ENCODE assay signal across 24 cellular contexts in the genomic region with DNA sequence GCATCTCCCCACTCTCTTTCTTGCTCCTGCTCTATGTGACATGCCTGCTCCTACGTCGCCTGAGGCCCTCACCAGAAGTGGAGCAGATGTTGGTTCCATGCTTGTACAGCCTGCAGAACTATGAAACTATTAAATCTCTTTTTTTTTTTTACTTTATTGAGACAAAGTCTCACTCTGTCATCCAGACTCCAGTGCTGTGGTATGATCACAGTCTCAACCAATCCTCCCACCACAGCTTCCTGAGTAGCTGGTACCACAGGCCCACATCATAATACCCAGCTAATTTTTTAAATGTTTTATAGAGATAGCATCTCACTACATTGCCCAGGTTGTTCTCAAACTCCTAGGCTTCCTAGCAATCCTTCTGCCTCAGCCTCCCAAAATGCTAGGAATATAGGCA.
"Had no signal": no experiment of that assay in that cellular context is flagged by ENCODE, and none has a peak within 500 bp of the region (broad histone marks: within the 10 kb centered on the region; RNA-seq: fewer than 3 reads in every experiment).

No MANE protein-coding gene starts in this region.

- H3K9me3 ChIP-seq: left ventricle myocardium inferior, ovary, prostate gland, suprapubic skin, thoracic aorta, tibial artery, upper lobe of right lung had no signal

- H3K27ac Mint-ChIP-seq: mesothelial cell of epicardium; naive B cell; nephron; stimulated activated naive CD8-positive, alpha-beta T cell treated with anti-CD3 and anti-CD28 coated beads, Interleukin-15, Interleukin-2, amounts not matched to agents 100 ng/mL and 50 ng/mL, for 24 hours had no signal

- H3K4me3 ChIP-seq: left ventricle myocardium inferior, lung, ovary, prostate gland, skin epidermis, suprapubic skin, thoracic aorta, tibial artery, upper lobe of right lung had no signal

- H3K36me3 ChIP-seq: left ventricle myocardium inferior, ovary, prostate gland, suprapubic skin, thoracic aorta, tibial artery, upper lobe of right lung had no signal

- H3K4me3 Mint-ChIP-seq: mesothelial cell of epicardium; naive B cell; nephron; stimulated activated naive CD8-positive, alpha-beta T cell treated with anti-CD3 and anti-CD28 coated beads, Interleukin-15, Interleukin-2, amounts not matched to agents 100 ng/mL and 50 ng/mL, for 24 hours had no signal

- H3K27ac ChIP-seq: left ventricle myocardium inferior, ovary, prostate gland, skin epidermis, suprapubic skin, thoracic aorta, tibial artery, upper lobe of right lung had no signal

- ATAC-seq: right cardiac atrium, sciatic nerve, upper lobe of right lung had no signal

- H3K36me3 Mint-ChIP-seq: mesothelial cell of epicardium, naive B cell had no signal

- DNase-seq: hypothalamus; islet precursor cell; left ventricle myocardium inferior; mesendoderm; naive B cell; ovary; retina; right cardiac atrium; stimulated activated CD4-positive, alpha-beta T cell treated with anti-CD3 and anti-CD28 coated beads, Interleukin-12 subunit alpha, Interleukin-12 subunit beta, amount 100 ng/mL, for 4 hours; stimulated activated CD4-positive, alpha-beta T cell treated with anti-CD3 and anti-CD28 coated beads, Interleukin-15, amount 100 ng/mL, for 24 hours; stimulated activated CD4-positive, alpha-beta T cell treated with anti-CD3 and anti-CD28 coated beads, Interleukin-2, amount 100 ng/mL, for 24 hours; stimulated activated CD4-positive, alpha-beta T cell treated with anti-CD3 and anti-CD28 coated beads, Interleukin-4, amount 100 ng/mL, for 1 hour; stimulated activated naive CD4-positive, alpha-beta T cell; tibial artery; upper lobe of right lung had no signal

- H3K9me3 Mint-ChIP-seq: naive B cell; nephron; stimulated activated naive CD8-positive, alpha-beta T cell treated with anti-CD3 and anti-CD28 coated beads, Interleukin-15, Interleukin-2, amounts not matched to agents 100 ng/mL and 50 ng/mL, for 24 hours had no signal

- H3K27me3 Mint-ChIP-seq: stimulated activated naive CD8-positive, alpha-beta T cell treated with anti-CD3 and anti-CD28 coated beads, Interleukin-15, Interleukin-2, amounts not matched to agents 100 ng/mL and 50 ng/mL, for 24 hours had no signal

- H3K4me1 ChIP-seq: left ventricle myocardium inferior, prostate gland, suprapubic skin, tibial artery, upper lobe of right lung had no signal

- H3K27me3 ChIP-seq: ovary, suprapubic skin, tibial artery, upper lobe of right lung had no signal
